Comparison of ENCODE assay signal across 31 cellular contexts in the genomic region with DNA sequence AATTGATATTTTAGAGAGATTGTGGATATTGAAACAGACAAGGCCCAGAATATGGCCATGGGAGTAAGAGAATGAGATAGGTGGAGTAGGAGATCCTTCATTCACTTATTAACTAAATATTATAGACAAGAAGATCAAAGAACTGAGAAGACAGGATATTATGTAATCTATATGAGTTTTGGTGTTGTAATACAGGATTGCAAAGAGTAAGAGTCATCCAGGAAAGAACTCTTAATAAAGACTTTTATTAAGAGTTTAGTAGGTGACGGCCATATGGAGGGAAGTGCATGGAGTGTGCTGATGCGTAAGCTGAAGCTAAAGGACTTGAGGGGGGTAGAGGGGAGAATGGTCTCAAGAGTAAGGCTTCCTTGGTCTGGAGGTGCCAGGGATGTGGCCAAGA.
A peak's percentile ranks its signal among the peaks of the same experiment; 100 is the strongest.
DNase-seq lines count a peak whose midpoint lies in the region; ATAC-seq, FAIRE-seq and TF ChIP-seq lines count a peak whose summit lies in the region.
"Had no signal": no experiment of that assay in that cellular context is flagged by ENCODE, and none has a peak within 500 bp of the region (broad histone marks: within the 10 kb centered on the region; RNA-seq: fewer than 3 reads in every experiment).

No MANE protein-coding gene starts in this region.

- no peaks in the 10 kb centered on the region for H3K9me3 ChIP-seq in mesenchymal stem cell (ENCODE audit: control insufficient read depth, low read length)
- H3K9me3 ChIP-seq: Caco-2, colonic mucosa, left lung, Peyer's patch, prostate gland, testis had no signal

- ATAC-seq in naive thymus-derived CD8-positive, alpha-beta T cell, result no peak
- no peak for ATAC-seq in HG02938 (IDR thresholded peaks at IDR 0.05; ENCODE audit: unreplicated experiment)
- ATAC-seq: left lung; stimulated activated naive CD8-positive, alpha-beta T cell treated with anti-CD3 and anti-CD28 coated beads, Interleukin-15, Interleukin-2, amounts not matched to agents 100 U/mL and 50 U/mL, for 24 hours; T-cell had no signal

- H3K4me3 ChIP-seq in bronchial epithelial cell (ENCODE audit: low read depth, low read length) (no peak overlapping the region), mesenchymal stem cell (ENCODE audit: insufficient read depth in 1 of 2, low read depth in 1 of 2, low read length in 2 of 2) (no peak overlapping the region)
- H3K4me3 ChIP-seq: colonic mucosa, left lung, Peyer's patch, prostate gland, testis had no signal

- no peak overlapping the region for H3K9ac ChIP-seq in mesenchymal stem cell (ENCODE audit: low read length)

- no peak overlapping the region for H3K18ac ChIP-seq in mesenchymal stem cell (ENCODE audit: low read depth in 1 of 2, low read length in 2 of 2)

- no peak overlapping the region for H3K23ac ChIP-seq in mesenchymal stem cell (ENCODE audit: low read length in 2 of 2)

- no peak for TF ChIP-seq CTCF in bronchial epithelial cell (IDR thresholded peaks at IDR 0.05; ENCODE audit: insufficient read depth, low read length, severe bottlenecking)

- peak overlapping the region in 1 of 2 experiments; percentile 38 for H3K4ac ChIP-seq in mesenchymal stem cell (ENCODE audit: low read depth in 1 of 2, low read length in 2 of 2)

- POLR2A ChIA-PET in naive thymus-derived CD8-positive, alpha-beta T cell (lab: Charles Lee), result no interaction called here

- no peak overlapping the region for H4K8ac ChIP-seq in mesenchymal stem cell (ENCODE audit: low read length)

- WGBS in mesenchymal stem cell, result 78% methylated on average over 2 of the region's 2 CpGs

- H3K36me3 ChIP-seq in bronchial epithelial cell (ENCODE audit: control insufficient read depth, insufficient read depth, low read length) (no peaks in the 10 kb centered on the region), mesenchymal stem cell (ENCODE audit: control insufficient read depth in 1 of 2, insufficient read depth in 2 of 2, low read depth in 1 of 2, low read length in 2 of 2) (no peaks in the 10 kb centered on the region)
- H3K36me3 ChIP-seq: colonic mucosa, left lung, Peyer's patch, prostate gland had no signal

- H2BK5ac ChIP-seq in mesenchymal stem cell (ENCODE audit: low read depth, low read length, poor library complexity, severe bottlenecking), result no peak overlapping the region

- H4K91ac ChIP-seq in mesenchymal stem cell (ENCODE audit: low read length), result no peak overlapping the region

- H2AK5ac ChIP-seq in mesenchymal stem cell (ENCODE audit: low read length, severe bottlenecking), result no peak overlapping the region

- no peak overlapping the region for H3K27ac ChIP-seq in mesenchymal stem cell (ENCODE audit: low read length, poor library complexity, severe bottlenecking)
- H3K27ac ChIP-seq: C4-2B, colonic mucosa, left lung, Peyer's patch, prostate gland, testis had no signal

- no peak overlapping the region for H3K27ac Mint-ChIP-seq in naive thymus-derived CD8-positive, alpha-beta T cell
- H3K27ac Mint-ChIP-seq: activated naive CD4-positive, alpha-beta T cell treated with anti-CD3 and anti-CD28 coated beads, Interleukin-2, amount 10 ng/mL, durations not matched to agents 7 days and 5 days; mesothelial cell of epicardium; naive B cell; T-cell had no signal

- H3K79me1 ChIP-seq in mesenchymal stem cell (replicated peaks; ENCODE audit: low read length, poor library complexity, severe bottlenecking), result no peaks in the 10 kb centered on the region

- no peak for FAIRE-seq in bronchial epithelial cell (lab: Jason Lieb, UNC)
- FAIRE-seq: frontal cortex, GM18507 had no signal

- H3K4me1 Mint-ChIP-seq in naive thymus-derived CD8-positive, alpha-beta T cell, result no peaks in the 10 kb centered on the region
- H3K4me1 Mint-ChIP-seq: activated naive CD4-positive, alpha-beta T cell treated with anti-CD3 and anti-CD28 coated beads, Interleukin-2, amount 10 ng/mL, durations not matched to agents 7 days and 5 days; mesothelial cell of epicardium; naive B cell; T-cell had no signal

- H3K9me3 Mint-ChIP-seq in naive thymus-derived CD8-positive, alpha-beta T cell, result peaks cover 0 to 21% (median 4%) of the 10 kb centered on the region in 9 donors
- H3K9me3 Mint-ChIP-seq: activated naive CD4-positive, alpha-beta T cell treated with anti-CD3 and anti-CD28 coated beads, Interleukin-2, amount 10 ng/mL, durations not matched to agents 7 days and 5 days; mesothelial cell of epicardium had no signal

- H3K14ac ChIP-seq in mesenchymal stem cell (ENCODE audit: low read length in 2 of 2), result no peak overlapping the region

- H2BK15ac ChIP-seq in mesenchymal stem cell (ENCODE audit: low read depth, poor library complexity, severe bottlenecking), result no peak overlapping the region

- H3K27me3 Mint-ChIP-seq in naive thymus-derived CD8-positive, alpha-beta T cell, result peaks cover 0 to 4% (median 0%) of the 10 kb centered on the region in 5 donors
- H3K27me3 Mint-ChIP-seq: activated naive CD4-positive, alpha-beta T cell treated with anti-CD3 and anti-CD28 coated beads, Interleukin-2, amount 10 ng/mL, durations not matched to agents 7 days and 5 days; naive B cell; T-cell had no signal

- no peaks in the 10 kb centered on the region for H3K36me3 Mint-ChIP-seq in naive thymus-derived CD8-positive, alpha-beta T cell
- H3K36me3 Mint-ChIP-seq: activated naive CD4-positive, alpha-beta T cell treated with anti-CD3 and anti-CD28 coated beads, Interleukin-2, amount 10 ng/mL, durations not matched to agents 7 days and 5 days; mesothelial cell of epicardium; naive B cell; T-cell had no signal

- DNase-seq in HPDE6-E6E7 (ENCODE audit: extremely low spot score) (peak; percentile 15), NOMO-1 treated with dmso at 0.1 percent for 144 hours (lab: John Stamatoyannopoulos, UW; ENCODE audit: unreplicated experiment) (peak; percentile 31), bronchial epithelial cell (ENCODE audit: low read depth) (peak; percentile 88), mesenchymal stem cell (peak; percentile 18), dedifferentiated amniotic fluid mesenchymal stem cell (ENCODE audit: extremely low spot score) (no peak)
- DNase-seq in naive thymus-derived CD8-positive, alpha-beta T cell, result no peak
- DNase-seq in activated CD8-positive, alpha-beta memory T cell treated with anti-CD3 and anti-CD28 coated beads, Interleukin-2, amount 50 U/mL, for 4 hours, result no peak
- DNase-seq: activated CD4-positive, alpha-beta T cell treated with anti-CD3 and anti-CD28 coated beads, Interleukin-2, amount 50 U/mL, for 4 hours; activated naive CD4-positive, alpha-beta T cell treated with anti-CD3 and anti-CD28 coated beads, Interleukin-2, amount 10 ng/mL, durations not matched to agents 7 days and 5 days; amniotic stem cell; Caco-2; colonic mucosa; DND-41; effector memory CD4-positive, alpha-beta T cell; hippocampal formation; left lung; naive B cell; NCI-H1436; NCI-H2107; NCI-H510A; nucleus accumbens; Peyer's patch; stimulated activated naive CD8-positive, alpha-beta T cell treated with anti-CD3 and anti-CD28 coated beads, Interleukin-15, Interleukin-2, amounts not matched to agents 100 U/mL and 50 U/mL, for 24 hours; T-cell; testis had no signal

- no peak overlapping the region for H3K4me2 ChIP-seq in mesenchymal stem cell (ENCODE audit: low read length, poor library complexity, severe bottlenecking)

- no peak overlapping the region for H2AFZ ChIP-seq in mesenchymal stem cell (ENCODE audit: low read depth, low read length)

- no peak overlapping the region for H2BK120ac ChIP-seq in mesenchymal stem cell (ENCODE audit: low read depth, low read length)

- H3K27me3 ChIP-seq in bronchial epithelial cell (ENCODE audit: control insufficient read depth, insufficient read depth, low read length), result no peaks in the 10 kb centered on the region
- no peaks in the 10 kb centered on the region for H3K27me3 ChIP-seq in mesenchymal stem cell (ENCODE audit: control insufficient read depth in 1 of 2, insufficient read depth in 1 of 2, low read length in 2 of 2)
- H3K27me3 ChIP-seq: colonic mucosa, left lung, Peyer's patch, testis had no signal

- H3K4me1 ChIP-seq in mesenchymal stem cell (ENCODE audit: control insufficient read depth, insufficient read depth, low read depth, low read length), result no peaks in the 10 kb centered on the region
- H3K4me1 ChIP-seq: Caco-2, colonic mucosa, left lung, Peyer's patch, prostate gland, testis had no signal

- H3K4me3 Mint-ChIP-seq in naive thymus-derived CD8-positive, alpha-beta T cell, result no peak overlapping the region
- H3K4me3 Mint-ChIP-seq: activated naive CD4-positive, alpha-beta T cell treated with anti-CD3 and anti-CD28 coated beads, Interleukin-2, amount 10 ng/mL, durations not matched to agents 7 days and 5 days; mesothelial cell of epicardium; naive B cell; T-cell had no signal

- no peak overlapping the region for H2BK12ac ChIP-seq in mesenchymal stem cell (ENCODE audit: low read length in 2 of 2)

Comparison
In these comparisons a context has a peak if more than half of its experiments do, and no peak if none do; other contexts are left out.
1. DNase-seq: peak in HPDE6-E6E7 (single experiment), NOMO-1 treated with dmso at 0.1 percent for 144 hours (single experiment), bronchial epithelial cell (single experiment) and mesenchymal stem cell (single experiment); none in naive thymus-derived CD8-positive, alpha-beta T cell (0 of 10), dedifferentiated amniotic fluid mesenchymal stem cell (single experiment) and activated CD8-positive, alpha-beta memory T cell treated with anti-CD3 and anti-CD28 coated beads, Interleukin-2, amount 50 U/mL, for 4 hours (single experiment).